ENCODE assay signal across 1 cellular context in the genomic region with DNA sequence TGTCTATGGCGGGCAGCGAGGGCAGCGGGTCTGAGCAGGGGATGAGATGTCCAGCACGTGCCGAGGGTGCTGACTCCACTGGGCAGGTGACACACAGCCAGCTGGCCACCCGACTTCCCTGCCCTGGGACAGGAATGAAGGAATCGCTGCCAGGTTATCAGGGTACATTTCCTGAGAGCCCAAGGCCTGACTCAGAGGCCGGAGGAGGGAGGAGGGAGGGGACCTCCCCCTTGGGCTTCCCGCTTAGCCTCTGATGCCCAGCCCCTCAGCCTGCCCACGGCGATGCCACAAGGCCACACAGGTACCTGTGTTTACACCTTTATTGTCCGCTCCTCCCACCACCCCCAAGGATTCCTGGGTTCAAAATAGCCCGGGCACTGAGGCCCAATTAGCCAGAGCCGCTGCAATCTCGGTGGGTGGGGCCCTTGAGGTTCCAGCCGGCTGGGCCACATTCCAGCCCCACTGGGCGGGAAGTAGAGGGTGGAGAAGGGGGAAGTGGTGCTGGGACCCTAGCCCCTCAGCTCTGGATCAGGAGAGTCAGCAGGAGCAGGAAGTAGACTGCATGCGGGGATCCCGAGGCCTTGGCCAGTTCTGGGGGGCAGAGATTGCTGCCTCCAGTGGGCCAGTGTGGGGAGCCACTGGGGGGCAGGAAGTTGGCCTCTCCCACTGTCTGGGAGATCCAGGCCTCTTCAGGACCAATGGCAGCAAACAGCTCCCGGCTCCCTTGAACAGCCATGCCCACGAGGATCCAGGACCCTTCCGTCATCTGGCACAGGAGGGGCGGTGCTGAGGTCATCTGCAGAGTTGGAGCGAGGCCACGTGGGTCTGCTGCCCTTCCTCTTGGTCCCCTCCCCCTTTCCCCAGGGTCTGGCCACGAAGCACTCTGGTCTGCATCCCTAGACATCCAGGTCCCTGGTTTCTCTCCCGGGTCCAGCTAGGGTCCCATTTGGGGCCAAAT.
TF ChIP-seq lines count a peak whose summit lies in the region.

No MANE protein-coding gene starts in this region.

TF ChIP-seq in HepG2, 621 proteins besides CTCF, POLR2A, EP300 and RAD21 (continued from another document and continues in another):
- no peak for TF ChIP-seq TBL1XR1 (IDR thresholded peaks at IDR 0.05; ENCODE audit: borderline replicate concordance, low read length, partially characterized antibody)
- no peak for TF ChIP-seq ZMYM4 (CRISPR knock-in tag; IDR thresholded peaks at IDR 0.05)
- TF ChIP-seq HMG20B (CRISPR knock-in tag; conservative IDR thresholded peaks at IDR 0.05) = no peak
- no peak for TF ChIP-seq JARID2 (CRISPR knock-in tag; IDR thresholded peaks at IDR 0.05; ENCODE audit: insufficient replicate concordance)
- TF ChIP-seq ARID2 (CRISPR knock-in tag; IDR thresholded peaks at IDR 0.05; ENCODE audit: borderline replicate concordance) = no peak
- TF ChIP-seq, protein P1, sequence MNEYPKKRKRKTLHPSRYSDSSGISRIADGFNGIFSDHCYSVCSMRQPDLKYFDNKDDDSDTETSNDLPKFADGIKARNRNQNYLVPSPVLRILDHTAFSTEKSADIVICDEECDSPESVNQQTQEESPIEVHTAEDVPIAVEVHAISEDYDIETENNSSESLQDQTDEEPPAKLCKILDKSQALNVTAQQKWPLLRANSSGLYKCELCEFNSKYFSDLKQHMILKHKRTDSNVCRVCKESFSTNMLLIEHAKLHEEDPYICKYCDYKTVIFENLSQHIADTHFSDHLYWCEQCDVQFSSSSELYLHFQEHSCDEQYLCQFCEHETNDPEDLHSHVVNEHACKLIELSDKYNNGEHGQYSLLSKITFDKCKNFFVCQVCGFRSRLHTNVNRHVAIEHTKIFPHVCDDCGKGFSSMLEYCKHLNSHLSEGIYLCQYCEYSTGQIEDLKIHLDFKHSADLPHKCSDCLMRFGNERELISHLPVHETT (CRISPR knock-in tag; conservative IDR thresholded peaks at IDR 0.05) = no peak
- no peak for TF ChIP-seq ZNF761 (CRISPR knock-in tag; conservative IDR thresholded peaks at IDR 0.05)
- TF ChIP-seq, protein P2, sequence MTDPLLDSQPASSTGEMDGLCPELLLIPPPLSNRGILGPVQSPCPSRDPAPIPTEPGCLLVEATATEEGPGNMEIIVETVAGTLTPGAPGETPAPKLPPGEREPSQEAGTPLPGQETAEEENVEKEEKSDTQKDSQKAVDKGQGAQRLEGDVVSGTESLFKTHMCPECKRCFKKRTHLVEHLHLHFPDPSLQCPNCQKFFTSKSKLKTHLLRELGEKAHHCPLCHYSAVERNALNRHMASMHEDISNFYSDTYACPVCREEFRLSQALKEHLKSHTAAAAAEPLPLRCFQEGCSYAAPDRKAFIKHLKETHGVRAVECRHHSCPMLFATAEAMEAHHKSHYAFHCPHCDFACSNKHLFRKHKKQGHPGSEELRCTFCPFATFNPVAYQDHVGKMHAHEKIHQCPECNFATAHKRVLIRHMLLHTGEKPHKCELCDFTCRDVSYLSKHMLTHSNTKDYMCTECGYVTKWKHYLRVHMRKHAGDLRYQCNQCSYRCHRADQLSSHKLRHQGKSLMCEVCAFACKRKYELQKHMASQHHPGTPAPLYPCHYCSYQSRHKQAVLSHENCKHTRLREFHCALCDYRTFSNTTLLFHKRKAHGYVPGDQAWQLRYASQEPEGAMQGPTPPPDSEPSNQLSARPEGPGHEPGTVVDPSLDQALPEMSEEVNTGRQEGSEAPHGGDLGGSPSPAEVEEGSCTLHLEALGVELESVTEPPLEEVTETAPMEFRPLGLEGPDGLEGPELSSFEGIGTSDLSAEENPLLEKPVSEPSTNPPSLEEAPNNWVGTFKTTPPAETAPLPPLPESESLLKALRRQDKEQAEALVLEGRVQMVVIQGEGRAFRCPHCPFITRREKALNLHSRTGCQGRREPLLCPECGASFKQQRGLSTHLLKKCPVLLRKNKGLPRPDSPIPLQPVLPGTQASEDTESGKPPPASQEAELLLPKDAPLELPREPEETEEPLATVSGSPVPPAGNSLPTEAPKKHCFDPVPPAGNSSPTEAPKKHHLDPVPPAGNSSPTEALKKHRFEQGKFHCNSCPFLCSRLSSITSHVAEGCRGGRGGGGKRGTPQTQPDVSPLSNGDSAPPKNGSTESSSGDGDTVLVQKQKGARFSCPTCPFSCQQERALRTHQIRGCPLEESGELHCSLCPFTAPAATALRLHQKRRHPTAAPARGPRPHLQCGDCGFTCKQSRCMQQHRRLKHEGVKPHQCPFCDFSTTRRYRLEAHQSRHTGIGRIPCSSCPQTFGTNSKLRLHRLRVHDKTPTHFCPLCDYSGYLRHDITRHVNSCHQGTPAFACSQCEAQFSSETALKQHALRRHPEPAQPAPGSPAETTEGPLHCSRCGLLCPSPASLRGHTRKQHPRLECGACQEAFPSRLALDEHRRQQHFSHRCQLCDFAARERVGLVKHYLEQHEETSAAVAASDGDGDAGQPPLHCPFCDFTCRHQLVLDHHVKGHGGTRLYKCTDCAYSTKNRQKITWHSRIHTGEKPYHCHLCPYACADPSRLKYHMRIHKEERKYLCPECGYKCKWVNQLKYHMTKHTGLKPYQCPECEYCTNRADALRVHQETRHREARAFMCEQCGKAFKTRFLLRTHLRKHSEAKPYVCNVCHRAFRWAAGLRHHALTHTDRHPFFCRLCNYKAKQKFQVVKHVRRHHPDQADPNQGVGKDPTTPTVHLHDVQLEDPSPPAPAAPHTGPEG (CRISPR knock-in tag; IDR thresholded peaks at IDR 0.05) = no peak
- no peak for TF ChIP-seq ZNF773 (CRISPR knock-in tag; IDR thresholded peaks at IDR 0.05; ENCODE audit: borderline replicate concordance)
- TF ChIP-seq ZNF614 (CRISPR knock-in tag; IDR thresholded peaks at IDR 0.05; ENCODE audit: borderline replicate concordance) = no peak; the same call in 1 of the 2 replicates
- TF ChIP-seq SRSF4 (IDR thresholded peaks at IDR 0.05; ENCODE audit: low read depth, low read length, poor library complexity, severe bottlenecking) = no peak
- TF ChIP-seq ATAD3A (CRISPR knock-in tag; IDR thresholded peaks at IDR 0.05) = no peak
- TF ChIP-seq SMC3 (IDR thresholded peaks at IDR 0.05; ENCODE audit: low read length) = no peak
- TF ChIP-seq SSRP1 (CRISPR knock-in tag; IDR thresholded peaks at IDR 0.05) = no peak
- TF ChIP-seq, protein P3, sequence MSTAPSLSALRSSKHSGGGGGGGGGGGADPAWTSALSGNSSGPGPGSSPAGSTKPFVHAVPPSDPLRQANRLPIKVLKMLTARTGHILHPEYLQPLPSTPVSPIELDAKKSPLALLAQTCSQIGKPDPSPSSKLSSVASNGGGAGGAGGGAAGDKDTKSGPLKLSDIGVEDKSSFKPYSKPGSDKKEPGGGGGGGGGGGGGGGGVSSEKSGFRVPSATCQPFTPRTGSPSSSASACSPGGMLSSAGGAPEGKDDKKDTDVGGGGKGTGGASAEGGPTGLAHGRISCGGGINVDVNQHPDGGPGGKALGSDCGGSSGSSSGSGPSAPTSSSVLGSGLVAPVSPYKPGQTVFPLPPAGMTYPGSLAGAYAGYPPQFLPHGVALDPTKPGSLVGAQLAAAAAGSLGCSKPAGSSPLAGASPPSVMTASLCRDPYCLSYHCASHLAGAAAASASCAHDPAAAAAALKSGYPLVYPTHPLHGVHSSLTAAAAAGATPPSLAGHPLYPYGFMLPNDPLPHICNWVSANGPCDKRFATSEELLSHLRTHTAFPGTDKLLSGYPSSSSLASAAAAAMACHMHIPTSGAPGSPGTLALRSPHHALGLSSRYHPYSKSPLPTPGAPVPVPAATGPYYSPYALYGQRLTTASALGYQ (CRISPR knock-in tag; IDR thresholded peaks at IDR 0.05) = no peak
- TF ChIP-seq, protein P4, sequence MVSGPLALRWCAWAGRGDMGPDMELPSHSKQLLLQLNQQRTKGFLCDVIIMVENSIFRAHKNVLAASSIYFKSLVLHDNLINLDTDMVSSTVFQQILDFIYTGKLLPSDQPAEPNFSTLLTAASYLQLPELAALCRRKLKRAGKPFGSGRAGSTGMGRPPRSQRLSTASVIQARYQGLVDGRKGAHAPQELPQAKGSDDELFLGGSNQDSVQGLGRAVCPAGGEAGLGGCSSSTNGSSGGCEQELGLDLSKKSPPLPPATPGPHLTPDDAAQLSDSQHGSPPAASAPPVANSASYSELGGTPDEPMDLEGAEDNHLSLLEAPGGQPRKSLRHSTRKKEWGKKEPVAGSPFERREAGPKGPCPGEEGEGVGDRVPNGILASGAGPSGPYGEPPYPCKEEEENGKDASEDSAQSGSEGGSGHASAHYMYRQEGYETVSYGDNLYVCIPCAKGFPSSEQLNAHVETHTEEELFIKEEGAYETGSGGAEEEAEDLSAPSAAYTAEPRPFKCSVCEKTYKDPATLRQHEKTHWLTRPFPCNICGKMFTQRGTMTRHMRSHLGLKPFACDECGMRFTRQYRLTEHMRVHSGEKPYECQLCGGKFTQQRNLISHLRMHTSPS (CRISPR knock-in tag; IDR thresholded peaks at IDR 0.05; ENCODE audit: low read depth) = peak; percentile 63
- TF ChIP-seq KLF6 (CRISPR knock-in tag; IDR thresholded peaks at IDR 0.05) = 0 out of 2 replicates have a peak, but pooled peaks have one; percentile 22
- peak; percentile 21; the same call in 1 of the 2 replicates for TF ChIP-seq ZNF451 (CRISPR knock-in tag; IDR thresholded peaks at IDR 0.05)
- TF ChIP-seq, protein P5, sequence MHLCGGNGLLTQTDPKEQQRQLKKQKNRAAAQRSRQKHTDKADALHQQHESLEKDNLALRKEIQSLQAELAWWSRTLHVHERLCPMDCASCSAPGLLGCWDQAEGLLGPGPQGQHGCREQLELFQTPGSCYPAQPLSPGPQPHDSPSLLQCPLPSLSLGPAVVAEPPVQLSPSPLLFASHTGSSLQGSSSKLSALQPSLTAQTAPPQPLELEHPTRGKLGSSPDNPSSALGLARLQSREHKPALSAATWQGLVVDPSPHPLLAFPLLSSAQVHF (CRISPR knock-in tag; IDR thresholded peaks at IDR 0.05) = no peak
- no peak for TF ChIP-seq KDM5B (CRISPR knock-in tag; IDR thresholded peaks at IDR 0.05; ENCODE audit: borderline replicate concordance)
- TF ChIP-seq KLF13 (CRISPR knock-in tag; IDR thresholded peaks at IDR 0.05) = no peak
- TF ChIP-seq SOX6 (IDR thresholded peaks at IDR 0.05) = no peak
- TF ChIP-seq SOX6 (CRISPR knock-in tag; IDR thresholded peaks at IDR 0.05) = no peak
- TF ChIP-seq SETDB1 (CRISPR knock-in tag; IDR thresholded peaks at IDR 0.05; ENCODE audit: borderline replicate concordance) = no peak
- no peak; the same call in 1 of the 2 replicates for TF ChIP-seq PHF20 (CRISPR knock-in tag; IDR thresholded peaks at IDR 0.05)
- TF ChIP-seq NR2F2 (IDR thresholded peaks at IDR 0.05; ENCODE audit: borderline replicate concordance, low read depth) = no peak
- TF ChIP-seq ZSCAN25 (CRISPR knock-in tag; IDR thresholded peaks at IDR 0.05) = 0 out of 2 replicates have a peak, but pooled peaks have one; percentile 6
- no peak for TF ChIP-seq ZSCAN12 (CRISPR knock-in tag; IDR thresholded peaks at IDR 0.05)
- no peak for TF ChIP-seq CCDC6 (CRISPR knock-in tag; IDR thresholded peaks at IDR 0.05)
- TF ChIP-seq, protein P6, sequence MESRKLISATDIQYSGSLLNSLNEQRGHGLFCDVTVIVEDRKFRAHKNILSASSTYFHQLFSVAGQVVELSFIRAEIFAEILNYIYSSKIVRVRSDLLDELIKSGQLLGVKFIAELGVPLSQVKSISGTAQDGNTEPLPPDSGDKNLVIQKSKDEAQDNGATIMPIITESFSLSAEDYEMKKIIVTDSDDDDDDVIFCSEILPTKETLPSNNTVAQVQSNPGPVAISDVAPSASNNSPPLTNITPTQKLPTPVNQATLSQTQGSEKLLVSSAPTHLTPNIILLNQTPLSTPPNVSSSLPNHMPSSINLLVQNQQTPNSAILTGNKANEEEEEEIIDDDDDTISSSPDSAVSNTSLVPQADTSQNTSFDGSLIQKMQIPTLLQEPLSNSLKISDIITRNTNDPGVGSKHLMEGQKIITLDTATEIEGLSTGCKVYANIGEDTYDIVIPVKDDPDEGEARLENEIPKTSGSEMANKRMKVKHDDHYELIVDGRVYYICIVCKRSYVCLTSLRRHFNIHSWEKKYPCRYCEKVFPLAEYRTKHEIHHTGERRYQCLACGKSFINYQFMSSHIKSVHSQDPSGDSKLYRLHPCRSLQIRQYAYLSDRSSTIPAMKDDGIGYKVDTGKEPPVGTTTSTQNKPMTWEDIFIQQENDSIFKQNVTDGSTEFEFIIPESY (CRISPR knock-in tag; IDR thresholded peaks at IDR 0.05) = no peak
- no peak for TF ChIP-seq CCAR2 (optimal IDR thresholded peaks at IDR 0.05; ENCODE audit: low read depth, low read length)
- no peak for TF ChIP-seq TSC22D2 (CRISPR knock-in tag; IDR thresholded peaks at IDR 0.05; ENCODE audit: borderline replicate concordance)
- no peak for TF ChIP-seq SRSF9 (IDR thresholded peaks at IDR 0.05; ENCODE audit: borderline replicate concordance, insufficient read depth, low read depth, low read length, poor library complexity, severe bottlenecking)
- no peak for TF ChIP-seq AGO1 (IDR thresholded peaks at IDR 0.05; ENCODE audit: low read depth, low read length, poor library complexity, severe bottlenecking)
- TF ChIP-seq, protein P7, sequence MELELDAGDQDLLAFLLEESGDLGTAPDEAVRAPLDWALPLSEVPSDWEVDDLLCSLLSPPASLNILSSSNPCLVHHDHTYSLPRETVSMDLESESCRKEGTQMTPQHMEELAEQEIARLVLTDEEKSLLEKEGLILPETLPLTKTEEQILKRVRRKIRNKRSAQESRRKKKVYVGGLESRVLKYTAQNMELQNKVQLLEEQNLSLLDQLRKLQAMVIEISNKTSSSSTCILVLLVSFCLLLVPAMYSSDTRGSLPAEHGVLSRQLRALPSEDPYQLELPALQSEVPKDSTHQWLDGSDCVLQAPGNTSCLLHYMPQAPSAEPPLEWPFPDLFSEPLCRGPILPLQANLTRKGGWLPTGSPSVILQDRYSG (CRISPR knock-in tag; IDR thresholded peaks at IDR 0.05) = no peak
- TF ChIP-seq, protein P8, sequence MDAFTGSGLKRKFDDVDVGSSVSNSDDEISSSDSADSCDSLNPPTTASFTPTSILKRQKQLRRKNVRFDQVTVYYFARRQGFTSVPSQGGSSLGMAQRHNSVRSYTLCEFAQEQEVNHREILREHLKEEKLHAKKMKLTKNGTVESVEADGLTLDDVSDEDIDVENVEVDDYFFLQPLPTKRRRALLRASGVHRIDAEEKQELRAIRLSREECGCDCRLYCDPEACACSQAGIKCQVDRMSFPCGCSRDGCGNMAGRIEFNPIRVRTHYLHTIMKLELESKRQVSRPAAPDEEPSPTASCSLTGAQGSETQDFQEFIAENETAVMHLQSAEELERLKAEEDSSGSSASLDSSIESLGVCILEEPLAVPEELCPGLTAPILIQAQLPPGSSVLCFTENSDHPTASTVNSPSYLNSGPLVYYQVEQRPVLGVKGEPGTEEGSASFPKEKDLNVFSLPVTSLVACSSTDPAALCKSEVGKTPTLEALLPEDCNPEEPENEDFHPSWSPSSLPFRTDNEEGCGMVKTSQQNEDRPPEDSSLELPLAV (CRISPR knock-in tag; conservative IDR thresholded peaks at IDR 0.05; ENCODE audit: low read depth) = no peak
- TF ChIP-seq DR1 (CRISPR knock-in tag; IDR thresholded peaks at IDR 0.05) = no peak; the same call in 1 of the 2 replicates
- peak; percentile 4; the same call in 1 of the 2 replicates for TF ChIP-seq HIVEP1 (CRISPR knock-in tag; IDR thresholded peaks at IDR 0.05)
- no peak for TF ChIP-seq CHD2 (IDR thresholded peaks at IDR 0.05; ENCODE audit: low read depth, low read length)
- TF ChIP-seq, protein P9, sequence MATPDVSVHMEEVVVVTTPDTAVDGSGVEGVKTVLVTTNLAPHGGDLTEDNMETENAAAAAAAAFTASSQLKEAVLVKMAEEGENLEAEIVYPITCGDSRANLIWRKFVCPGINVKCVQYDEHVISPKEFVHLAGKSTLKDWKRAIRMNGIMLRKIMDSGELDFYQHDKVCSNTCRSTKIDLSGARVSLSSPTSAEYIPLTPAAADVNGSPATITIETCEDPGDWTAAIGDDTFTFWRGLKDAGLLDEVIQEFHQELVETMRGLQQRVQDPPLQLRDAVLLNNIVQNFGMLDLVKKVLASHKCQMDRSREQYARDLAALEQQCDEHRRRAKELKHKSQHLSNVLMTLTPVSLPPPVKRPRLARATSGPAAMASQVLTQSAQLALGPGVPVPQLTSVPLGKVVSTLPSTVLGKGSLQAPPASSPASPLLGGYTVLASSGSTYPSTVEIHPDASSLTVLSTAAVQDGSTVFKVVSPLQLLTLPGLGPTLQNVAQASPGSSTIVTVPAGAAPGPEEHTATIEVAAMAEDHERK (CRISPR knock-in tag; IDR thresholded peaks at IDR 0.05; ENCODE audit: low read depth) = no peak
- no peak for TF ChIP-seq ZNF256 (CRISPR knock-in tag; conservative IDR thresholded peaks at IDR 0.05)
- no peak for TF ChIP-seq HOXD1 (CRISPR knock-in tag; IDR thresholded peaks at IDR 0.05)
